In genomic region chrX:120672389-120672788, GRCh38 we compare ENCODE assay signal across 13 cellular contexts. TPM values are rescaled to one million over a fixed set of nuclear protein-coding genes. Genes with fewer than 3 reads are reported as not detected.
DNase-seq lines count a peak whose midpoint lies in the region; ATAC-seq and TF ChIP-seq lines count a peak whose summit lies in the region.
"Had no signal": no experiment of that assay in that cellular context is flagged by ENCODE, and none has a peak within 500 bp of the region (broad histone marks: within the 10 kb centered on the region; RNA-seq: fewer than 3 reads in every experiment).

No MANE protein-coding gene starts in this region.

- BruUV-seq in PC-9 (replicated peaks; lab: Mats Ljungman, UMichigan), result no TSS peak

- POLR2A ChIA-PET in PC-9 (lab: Charles Lee; ENCODE audit: unreplicated experiment), result interaction anchor here (0.5 to 0.9 kb wide), 2 partner anchors 63 to 78 kb away, joined by 3 to 13 read pairs; no protein-coding TSS in a partner anchor
- POLR2A ChIA-PET in activated CD8-positive, alpha-beta T cell treated with anti-CD3 and anti-CD28 coated beads, Interleukin-2, amount 10 ng/mL, durations not matched to agents 7 days and 5 days (lab: Charles Lee), result no interaction called here

- peaks cover 9% of the 10 kb centered on the region for H3K9me3 Mint-ChIP-seq in activated CD8-positive, alpha-beta T cell treated with anti-CD3 and anti-CD28 coated beads, Interleukin-2, amount 10 ng/mL, durations not matched to agents 7 days and 5 days (ENCODE audit: insufficient read depth)
- peaks cover 11% of the 10 kb centered on the region for H3K9me3 Mint-ChIP-seq in activated T-helper 2 cell treated with anti-CD3 and anti-CD28 coated beads, Interferon-gamma antibody, Interleukin-2, Interleukin-4, amounts not matched to agents 10 μg/mL and 5 μg/mL and 100 μg/mL, durations not matched to agents 14 hours and 24 hours and 36 hours
- H3K9me3 Mint-ChIP-seq: CD4-positive, CD25-positive, alpha-beta regulatory T cell had no signal

- no peak overlapping the region for H3K4me3 Mint-ChIP-seq in activated CD8-positive, alpha-beta T cell treated with anti-CD3 and anti-CD28 coated beads, Interleukin-2, amount 10 ng/mL, durations not matched to agents 7 days and 5 days
- H3K4me3 Mint-ChIP-seq in activated T-helper 2 cell treated with anti-CD3 and anti-CD28 coated beads, Interferon-gamma antibody, Interleukin-2, Interleukin-4, amounts not matched to agents 10 μg/mL and 5 μg/mL and 100 μg/mL, durations not matched to agents 14 hours and 24 hours and 36 hours (ENCODE audit: low read depth), result no peak overlapping the region
- H3K4me3 Mint-ChIP-seq: CD4-positive, CD25-positive, alpha-beta regulatory T cell; stimulated activated naive CD8-positive, alpha-beta T cell treated with anti-CD3 and anti-CD28 coated beads, Interleukin-15, amount 100 ng/mL, for 72 hours had no signal

- peak overlapping the region; percentile 62 for H3K4me2 ChIP-seq in PC-9

- DNase-seq in AG09319 (ENCODE audit: extremely low read depth, low read depth), result peak; percentile 41
- DNase-seq in PC-9, result peak; percentile 50 to 89
- DNase-seq in fibroblast of gingiva (ENCODE audit: low read depth), result peak; percentile 93
- DNase-seq in omental fat pad (ENCODE audit: low spot score), result no peak
- DNase-seq in GM19240 (ENCODE audit: insufficient read length, low spot score), result no peak
- no peak for DNase-seq in activated CD8-positive, alpha-beta T cell treated with anti-CD3 and anti-CD28 coated beads, Interleukin-2, amount 10 ng/mL, durations not matched to agents 7 days and 5 days
- DNase-seq in activated T-helper 2 cell treated with anti-CD3 and anti-CD28 coated beads, Interferon-gamma antibody, Interleukin-2, Interleukin-4, amounts not matched to agents 10 μg/mL and 5 μg/mL and 100 μg/mL, durations not matched to agents 14 hours and 24 hours and 36 hours (ENCODE audit: low spot score), result no peak
- no peak for DNase-seq in activated effector memory CD4-positive, alpha-beta T cell treated with anti-CD3 and anti-CD28 coated beads, Interleukin-2, amount 50 U/mL, for 16 hours
- DNase-seq: CD4-positive, CD25-positive, alpha-beta regulatory T cell; stimulated activated naive CD8-positive, alpha-beta T cell treated with anti-CD3 and anti-CD28 coated beads, Interleukin-15, amount 100 ng/mL, for 72 hours had no signal

- no peak overlapping the region for H3K4me3 ChIP-seq in PC-9
- H3K4me3 ChIP-seq: esophagus muscularis mucosa, SJSA1 had no signal

- H3K27me3 Mint-ChIP-seq in activated CD8-positive, alpha-beta T cell treated with anti-CD3 and anti-CD28 coated beads, Interleukin-2, amount 10 ng/mL, durations not matched to agents 7 days and 5 days (ENCODE audit: low read depth), result no peaks in the 10 kb centered on the region
- H3K27me3 Mint-ChIP-seq in activated T-helper 2 cell treated with anti-CD3 and anti-CD28 coated beads, Interferon-gamma antibody, Interleukin-2, Interleukin-4, amounts not matched to agents 10 μg/mL and 5 μg/mL and 100 μg/mL, durations not matched to agents 14 hours and 24 hours and 36 hours (ENCODE audit: low read depth), result no peaks in the 10 kb centered on the region
- H3K27me3 Mint-ChIP-seq: CD4-positive, CD25-positive, alpha-beta regulatory T cell; stimulated activated naive CD8-positive, alpha-beta T cell treated with anti-CD3 and anti-CD28 coated beads, Interleukin-15, amount 100 ng/mL, for 72 hours had no signal

- no peaks in the 10 kb centered on the region for H3K27me3 ChIP-seq in PC-9 (ENCODE audit: insufficient read depth, low read depth)
- H3K27me3 ChIP-seq: esophagus muscularis mucosa, neutrophil, SJSA1 had no signal

- no peak for TF ChIP-seq CTCF in AG09319 (IDR thresholded peaks at IDR 0.05; ENCODE audit: low read depth, low read length)
- TF ChIP-seq CTCF in PC-9 (conservative IDR thresholded peaks at IDR 0.05), result no peak
- no peak for TF ChIP-seq CTCF in omental fat pad (IDR thresholded peaks at IDR 0.05)

- peak; percentile 64 for ATAC-seq in omental fat pad (ENCODE audit: low FRiP score)
- ATAC-seq in activated CD8-positive, alpha-beta T cell treated with anti-CD3 and anti-CD28 coated beads, Interleukin-2, amount 10 ng/mL, durations not matched to agents 7 days and 5 days, result no peak
- ATAC-seq: stimulated activated naive CD8-positive, alpha-beta T cell treated with anti-CD3 and anti-CD28 coated beads, Interleukin-15, amount 100 ng/mL, for 72 hours had no signal

- peak overlapping the region; percentile 94 for H3K27ac ChIP-seq in PC-9
- H3K27ac ChIP-seq: neutrophil, SJSA1 had no signal

- H3K4me1 Mint-ChIP-seq in activated CD8-positive, alpha-beta T cell treated with anti-CD3 and anti-CD28 coated beads, Interleukin-2, amount 10 ng/mL, durations not matched to agents 7 days and 5 days (ENCODE audit: low read depth), result peaks cover 5% of the 10 kb centered on the region
- H3K4me1 Mint-ChIP-seq in activated T-helper 2 cell treated with anti-CD3 and anti-CD28 coated beads, Interferon-gamma antibody, Interleukin-2, Interleukin-4, amounts not matched to agents 10 μg/mL and 5 μg/mL and 100 μg/mL, durations not matched to agents 14 hours and 24 hours and 36 hours (ENCODE audit: low read depth), result peaks cover 3% of the 10 kb centered on the region
- H3K4me1 Mint-ChIP-seq: CD4-positive, CD25-positive, alpha-beta regulatory T cell had no signal

- H3K79me2 ChIP-seq in PC-9 (ENCODE audit: low read depth), result no peaks in the 10 kb centered on the region

- H2AFZ ChIP-seq in PC-9, result peak overlapping the region; percentile 40; the same call in 1 of the 2 replicates

- no peaks in the 10 kb centered on the region for H3K9me2 ChIP-seq in PC-9 (ENCODE audit: insufficient read depth)

- no peak overlapping the region for H3K27ac Mint-ChIP-seq in activated CD8-positive, alpha-beta T cell treated with anti-CD3 and anti-CD28 coated beads, Interleukin-2, amount 10 ng/mL, durations not matched to agents 7 days and 5 days
- H3K27ac Mint-ChIP-seq in activated T-helper 2 cell treated with anti-CD3 and anti-CD28 coated beads, Interferon-gamma antibody, Interleukin-2, Interleukin-4, amounts not matched to agents 10 μg/mL and 5 μg/mL and 100 μg/mL, durations not matched to agents 14 hours and 24 hours and 36 hours, result no peak overlapping the region
- H3K27ac Mint-ChIP-seq: CD4-positive, CD25-positive, alpha-beta regulatory T cell had no signal

- no peaks in the 10 kb centered on the region for H3K36me3 ChIP-seq in PC-9 (ENCODE audit: low read depth)
- H3K36me3 ChIP-seq: esophagus muscularis mucosa, neutrophil, SJSA1 had no signal

- peaks cover 14% of the 10 kb centered on the region; the same call in 1 of the 2 replicates for H3F3A ChIP-seq in PC-9 (ENCODE audit: insufficient read depth, low read depth)

- peaks cover 12% of the 10 kb centered on the region for H3K9me3 ChIP-seq in PC-9 (ENCODE audit: insufficient read depth, low read depth)
- H3K9me3 ChIP-seq: esophagus muscularis mucosa, neutrophil, SJSA1 had no signal

- H3K36me3 Mint-ChIP-seq in activated CD8-positive, alpha-beta T cell treated with anti-CD3 and anti-CD28 coated beads, Interleukin-2, amount 10 ng/mL, durations not matched to agents 7 days and 5 days (ENCODE audit: low read depth), result peaks cover 7% of the 10 kb centered on the region
- H3K36me3 Mint-ChIP-seq in activated T-helper 2 cell treated with anti-CD3 and anti-CD28 coated beads, Interferon-gamma antibody, Interleukin-2, Interleukin-4, amounts not matched to agents 10 μg/mL and 5 μg/mL and 100 μg/mL, durations not matched to agents 14 hours and 24 hours and 36 hours (ENCODE audit: low read depth), result peaks cover 6% of the 10 kb centered on the region
- H3K36me3 Mint-ChIP-seq: CD4-positive, CD25-positive, alpha-beta regulatory T cell had no signal

- H3K4me1 ChIP-seq in PC-9 (replicated peaks; ENCODE audit: insufficient read depth), result peaks cover 29% of the 10 kb centered on the region

- CTCF ChIA-PET in PC-9 (lab: Charles Lee), result interaction anchor here (0.5 kb wide), 1 partner anchor 691 kb away, joined by 5 read pairs; no protein-coding TSS in a partner anchor
- CTCF ChIA-PET in activated CD8-positive, alpha-beta T cell treated with anti-CD3 and anti-CD28 coated beads, Interleukin-2, amount 10 ng/mL, durations not matched to agents 7 days and 5 days (lab: Charles Lee), result no interaction called here

- intact Hi-C loops in PC-9 (cut with micrococcal nuclease; ENCODE audit: unreplicated experiment), result loop anchor here (2.0 kb wide), 2 partner anchors 62 to 98 kb away; no protein-coding TSS in a partner anchor
- intact Hi-C loops in activated T-helper 2 cell treated with anti-CD3 and anti-CD28 coated beads, Interferon-gamma antibody, Interleukin-2, Interleukin-4, amounts not matched to agents 10 μg/mL and 5 μg/mL and 100 μg/mL, durations not matched to agents 14 hours and 24 hours and 36 hours (cut with micrococcal nuclease), result no loop called here

- H4K20me1 ChIP-seq in PC-9 (ENCODE audit: insufficient read depth), result no peaks in the 10 kb centered on the region

RNA-seq across cellular contexts. Expression of gene C1GALT1C1, which starts 42.5 kb away (rescaled TPM):
- total RNA-seq in PC-9 (2021), result 32.7 and 38.4 TPM in 2 replicates
- total RNA-seq in omental fat pad, result 10 to 100 TPM; 20.8 to 37.1 (median 27.3) TPM
- 10 to 100 TPM; 21.1 to 21.9 TPM for total RNA-seq in activated CD8-positive, alpha-beta T cell treated with anti-CD3 and anti-CD28 coated beads, Interleukin-2, amount 10 ng/mL, durations not matched to agents 7 days and 5 days
- 24.5 and 25.0 TPM in 2 replicates for total RNA-seq in activated T-helper 2 cell treated with anti-CD3 and anti-CD28 coated beads, Interferon-gamma antibody, Interleukin-2, Interleukin-4, amounts not matched to agents 10 μg/mL and 5 μg/mL and 100 μg/mL, durations not matched to agents 14 hours and 24 hours and 36 hours

Comparison
In these comparisons a context has a peak if more than half of its experiments do, and no peak if none do; other contexts are left out.
1. DNase-seq: peak in AG09319 (single experiment), PC-9 (2 of 2) and fibroblast of gingiva (single experiment); none in omental fat pad (single experiment), GM19240 (single experiment), activated CD8-positive, alpha-beta T cell treated with anti-CD3 and anti-CD28 coated beads, Interleukin-2, amount 10 ng/mL, durations not matched to agents 7 days and 5 days (single experiment), activated T-helper 2 cell treated with anti-CD3 and anti-CD28 coated beads, Interferon-gamma antibody, Interleukin-2, Interleukin-4, amounts not matched to agents 10 μg/mL and 5 μg/mL and 100 μg/mL, durations not matched to agents 14 hours and 24 hours and 36 hours (single experiment) and activated effector memory CD4-positive, alpha-beta T cell treated with anti-CD3 and anti-CD28 coated beads, Interleukin-2, amount 50 U/mL, for 16 hours (single experiment).